In the genomic region with DNA sequence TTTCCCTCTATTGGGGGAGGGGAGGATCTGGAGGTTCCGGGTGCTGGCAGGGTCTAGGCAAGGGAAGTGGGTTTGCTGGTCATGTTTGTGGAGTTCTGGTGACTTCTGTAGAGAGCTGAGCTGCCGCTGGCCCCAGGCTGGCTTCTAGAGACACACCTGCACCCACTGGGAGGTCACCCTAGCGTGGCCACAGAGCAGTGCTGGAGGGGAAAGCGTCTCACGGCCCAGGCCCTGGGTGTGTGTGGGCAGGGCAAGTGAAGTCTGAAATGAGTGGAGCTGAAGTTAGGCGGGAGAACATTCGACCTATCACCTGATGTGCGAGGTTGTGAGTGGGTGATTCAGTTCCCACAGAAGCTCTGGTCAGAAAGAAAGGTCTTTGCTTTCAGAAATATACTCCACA, we compare ENCODE assay signal across 24 cellular contexts. TPM values are rescaled to one million over a fixed set of nuclear protein-coding genes. Genes with fewer than 3 reads are reported as not detected.
A peak's percentile ranks its signal among the peaks of the same experiment; 100 is the strongest.
DNase-seq lines count a peak whose midpoint lies in the region; ATAC-seq, FAIRE-seq and TF ChIP-seq lines count a peak whose summit lies in the region.
"Had no signal": no experiment of that assay in that cellular context is flagged by ENCODE, and none has a peak within 500 bp of the region (broad histone marks: within the 10 kb centered on the region; RNA-seq: fewer than 3 reads in every experiment).

No MANE protein-coding gene starts in this region.

- H3K79me1 ChIP-seq in mesenchymal stem cell (replicated peaks; ENCODE audit: low read length, poor library complexity, severe bottlenecking): no peaks in the 10 kb centered on the region

- H3K4me2 ChIP-seq in BLaER1: peak overlapping the region; percentile 41
- H3K4me2 ChIP-seq in mesenchymal stem cell (ENCODE audit: low read length, poor library complexity, severe bottlenecking): no peak overlapping the region

- peak overlapping the region; percentile 14 for H4K8ac ChIP-seq in mesenchymal stem cell (ENCODE audit: low read length)

- no peak overlapping the region for H3K14ac ChIP-seq in mesenchymal stem cell (ENCODE audit: low read length in 2 of 2)

- H3K4me3 ChIP-seq in BLaER1 (no peak overlapping the region), mesenchymal stem cell (ENCODE audit: insufficient read depth in 1 of 2, low read depth in 1 of 2, low read length in 2 of 2) (no peak overlapping the region), right atrium auricular region (no peak overlapping the region)
- H3K4me3 ChIP-seq: lower lobe of right lung had no signal

- H4K20me1 ChIP-seq in BLaER1: no peaks in the 10 kb centered on the region

- H2BK15ac ChIP-seq in mesenchymal stem cell (ENCODE audit: low read depth, poor library complexity, severe bottlenecking): no peak overlapping the region

- H3K9ac ChIP-seq in BLaER1 (no peak overlapping the region), mesenchymal stem cell (ENCODE audit: low read length) (no peak overlapping the region)

- DNase-seq in GM12891 (ENCODE audit: insufficient read length, low spot score) (peak; percentile 28), mesenchymal stem cell (no peak), right atrium auricular region (ENCODE audit: low spot score) (no peak), epidermal melanocyte (ENCODE audit: insufficient read length, low spot score) (no peak)
- DNase-seq: activated CD4-positive, alpha-beta T cell treated with anti-CD3 and anti-CD28 coated beads, Interleukin-2, amount 10 ng/mL, durations not matched to agents 7 days and 5 days; activated naive CD4-positive, alpha-beta T cell treated with anti-CD3 and anti-CD28 coated beads, Interleukin-2, amount 50 U/mL, for 16 hours; BE2C; Caco-2; central memory CD4-positive, alpha-beta T cell; DMS79 treated with DMSO at 0.1 percent for 48 hours; GOT3; lower lobe of right lung; NCI-H1694; NCI-H2171; NCI-H526; RPMI8226; T-helper 1 cell had no signal

- H3K9me3 ChIP-seq in BLaER1: peaks cover 11% of the 10 kb centered on the region
- peaks cover 28% of the 10 kb centered on the region for H3K9me3 ChIP-seq in mesenchymal stem cell (ENCODE audit: control insufficient read depth, low read length)
- peaks cover 0 to 9% of the 10 kb centered on the region in 2 donors for H3K9me3 ChIP-seq in right atrium auricular region
- H3K9me3 ChIP-seq: BE2C, lower lobe of right lung, neutrophil had no signal

- H3K4me1 ChIP-seq in BLaER1: peaks cover 16% of the 10 kb centered on the region
- H3K4me1 ChIP-seq in mesenchymal stem cell (ENCODE audit: control insufficient read depth, insufficient read depth, low read depth, low read length): peaks cover 5% of the 10 kb centered on the region
- no peaks in the 10 kb centered on the region for H3K4me1 ChIP-seq in right atrium auricular region
- H3K4me1 ChIP-seq: Caco-2, lower lobe of right lung had no signal

- TF ChIP-seq POLR2A in GM12891 (IDR thresholded peaks at IDR 0.05; ENCODE audit: low read depth, low read length): no peak

- no peak overlapping the region for H3K18ac ChIP-seq in mesenchymal stem cell (ENCODE audit: low read depth in 1 of 2, low read length in 2 of 2)

- H2BK120ac ChIP-seq in mesenchymal stem cell (ENCODE audit: low read depth, low read length): no peak overlapping the region

- H3K36me3 ChIP-seq in BLaER1: no peaks in the 10 kb centered on the region
- no peaks in the 10 kb centered on the region for H3K36me3 ChIP-seq in mesenchymal stem cell (ENCODE audit: control insufficient read depth in 1 of 2, insufficient read depth in 2 of 2, low read depth in 1 of 2, low read length in 2 of 2)
- no peaks in the 10 kb centered on the region for H3K36me3 ChIP-seq in right atrium auricular region
- H3K36me3 ChIP-seq: BE2C, lower lobe of right lung, neutrophil had no signal

- no peak for FAIRE-seq in GM12891 (lab: Jason Lieb, UNC)

- no peak overlapping the region for H2AK5ac ChIP-seq in mesenchymal stem cell (ENCODE audit: low read length, severe bottlenecking)

- H3K4ac ChIP-seq in mesenchymal stem cell (ENCODE audit: low read depth in 1 of 2, low read length in 2 of 2): no peak overlapping the region

- ATAC-seq in HG02885 (IDR thresholded peaks at IDR 0.05; ENCODE audit: poor library complexity, unreplicated experiment): peak; percentile 56
- ATAC-seq in GM18498 (IDR thresholded peaks at IDR 0.05; ENCODE audit: unreplicated experiment): no peak
- no peak for ATAC-seq in HG03469 (IDR thresholded peaks at IDR 0.05; ENCODE audit: unreplicated experiment)
- ATAC-seq: lower lobe of right lung had no signal

- H2AFZ ChIP-seq in mesenchymal stem cell (ENCODE audit: low read depth, low read length): no peak overlapping the region

- WGBS in mesenchymal stem cell: 78% methylated on average over 6 of the region's 8 CpGs

- H3K27me3 ChIP-seq in BLaER1: no peaks in the 10 kb centered on the region
- H3K27me3 ChIP-seq in mesenchymal stem cell (ENCODE audit: control insufficient read depth in 1 of 2, insufficient read depth in 1 of 2, low read length in 2 of 2): peaks cover 58 to 61% of the 10 kb centered on the region in 2 experiments
- H3K27me3 ChIP-seq in right atrium auricular region: no peaks in the 10 kb centered on the region
- H3K27me3 ChIP-seq: BE2C, neutrophil had no signal

- no peak for TF ChIP-seq CTCF in right atrium auricular region (IDR thresholded peaks at IDR 0.05)

- no peak overlapping the region for H3K23ac ChIP-seq in mesenchymal stem cell (ENCODE audit: low read length in 2 of 2)

- H4K91ac ChIP-seq in mesenchymal stem cell (ENCODE audit: low read length): no peak overlapping the region

- H3K27ac ChIP-seq in BLaER1: no peak overlapping the region
- H3K27ac ChIP-seq in mesenchymal stem cell (ENCODE audit: low read length, poor library complexity, severe bottlenecking): no peak overlapping the region
- H3K27ac ChIP-seq in right atrium auricular region: no peak overlapping the region
- H3K27ac ChIP-seq: lower lobe of right lung, neutrophil had no signal

- H2BK12ac ChIP-seq in mesenchymal stem cell (ENCODE audit: low read length in 2 of 2): no peak overlapping the region

- H2BK5ac ChIP-seq in mesenchymal stem cell (ENCODE audit: low read depth, low read length, poor library complexity, severe bottlenecking): no peak overlapping the region

TF ChIP-seq in GM12891, 5 proteins besides CTCF, POLR2A, EP300 and RAD21:
- no peak for TF ChIP-seq POLR2AphosphoS5 (IDR thresholded peaks at IDR 0.05; ENCODE audit: low read depth, low read length)
- peak; percentile 51 for TF ChIP-seq PAX5 (IDR thresholded peaks at IDR 0.05; ENCODE audit: insufficient read depth, low read length, severe bottlenecking)
TF ChIP-seq in GM12891: peak in this region for 1.

RNA-seq across cellular contexts. Expression of a gene that starts 27.9 kb away (rescaled TPM):
- 2.6 TPM for polyA plus RNA-seq in GM12891 (2012; ENCODE audit: low read depth, missing spikeins)
- 0.03 TPM for polyA plus RNA-seq in mesenchymal stem cell (2013, experiment 1 of 2)
- 0.01 TPM for polyA plus RNA-seq in mesenchymal stem cell (2013, experiment 2 of 2)
- total RNA-seq in right atrium auricular region: under 1 TPM in 1 of 2 donors, not detected in 1; 0.35 TPM
- total RNA-seq: dermis microvascular lymphatic vessel endothelial cell, LHCN-M2, lower lobe of right lung had no signal
